In genomic region chr22:42268852-42269406, GRCh38 we compare ENCODE assay signal across 8 cellular contexts. TPM values are rescaled to one million over a fixed set of nuclear protein-coding genes. Genes with fewer than 3 reads are reported as not detected.
DNase-seq lines count a peak whose midpoint lies in the region; ATAC-seq and TF ChIP-seq lines count a peak whose summit lies in the region.

No MANE protein-coding gene starts in this region.

- intact Hi-C loops in left ventricle myocardium inferior (cut with micrococcal nuclease) (no loop called here), left cardiac atrium (cut with DNase I) (no loop called here)

- H3K36me3 Mint-ChIP-seq in memory B cell, result no peaks in the 10 kb centered on the region

- H3K4me3 ChIP-seq in left ventricle myocardium inferior, result peak overlapping the region; percentile 100
- H3K4me3 ChIP-seq in astrocyte of the spinal cord (ENCODE audit: low read depth, low read length), result peak overlapping the region; percentile 73
- H3K4me3 ChIP-seq in urinary bladder (ENCODE audit: low read depth, low read length), result peak overlapping the region; percentile 99

- no peaks in the 10 kb centered on the region for H3K27me3 Mint-ChIP-seq in memory B cell

- in situ Hi-C loops in astrocyte of the spinal cord (cut with HindIII; ENCODE audit: low sequenced_read_pairs), result no loop called here

- H3K4me1 Mint-ChIP-seq in memory B cell, result peaks cover 26% of the 10 kb centered on the region

- H3K4me3 Mint-ChIP-seq in memory B cell, result peak overlapping the region; percentile 84

- H3K36me3 ChIP-seq in left ventricle myocardium inferior (no peaks in the 10 kb centered on the region), urinary bladder (ENCODE audit: insufficient read depth) (no peaks in the 10 kb centered on the region)

- ATAC-seq in left cardiac atrium, result no peak
- ATAC-seq in memory B cell (ENCODE audit: low read depth), result no peak
- no peak for ATAC-seq in HG03342 (IDR thresholded peaks at IDR 0.05; ENCODE audit: unreplicated experiment)
- ATAC-seq in HG03439 (IDR thresholded peaks at IDR 0.05; ENCODE audit: unreplicated experiment), result no peak
- ATAC-seq in GM18858 (IDR thresholded peaks at IDR 0.05; ENCODE audit: unreplicated experiment), result no peak

- H3K27me3 ChIP-seq in left ventricle myocardium inferior (ENCODE audit: low read depth), result no peaks in the 10 kb centered on the region

- no peaks in the 10 kb centered on the region for H3K9me3 Mint-ChIP-seq in memory B cell

- DNase-seq in left ventricle myocardium inferior, result no peak
- no peak for DNase-seq in left cardiac atrium
- DNase-seq in astrocyte of the spinal cord (ENCODE audit: low read depth, low spot score), result no peak
- DNase-seq in memory B cell (ENCODE audit: low spot score in 2 of 2), result no peak

- no peak for TF ChIP-seq CTCF in left ventricle myocardium inferior (IDR thresholded peaks at IDR 0.05; ENCODE audit: borderline replicate concordance)
- TF ChIP-seq CTCF in astrocyte of the spinal cord (IDR thresholded peaks at IDR 0.05; ENCODE audit: low read depth, low read length), result no peak

- H3K9me3 ChIP-seq in left ventricle myocardium inferior (replicated peaks), result no peaks in the 10 kb centered on the region

- H3K27ac ChIP-seq in left ventricle myocardium inferior (replicated peaks), result peak overlapping the region; percentile 86
- H3K27ac ChIP-seq in urinary bladder (ENCODE audit: low read depth), result no peak overlapping the region

- peak overlapping the region; percentile 79 for H3K27ac Mint-ChIP-seq in memory B cell

- 17% methylated on average over 9 of the region's 9 CpGs for WGBS in urinary bladder

- H3K4me1 ChIP-seq in left ventricle myocardium inferior (peaks cover 36% of the 10 kb centered on the region), urinary bladder (ENCODE audit: insufficient read depth) (peaks cover 2% of the 10 kb centered on the region)

RNA-seq across cellular contexts. Expression of gene TCF20, which starts 1.5 kb away (rescaled TPM):
- total RNA-seq in left ventricle myocardium inferior, result 17.2 TPM
- 10 to 100 TPM; 13.9 to 18.2 TPM for total RNA-seq in left cardiac atrium
- total RNA-seq in urinary bladder, result 19.5 TPM
- 14.0 TPM for polyA plus RNA-seq in urinary bladder
